In genomic region chr17:77281024-77281903, GRCh38 we compare ENCODE assay signal across 8 cellular contexts.
DNase-seq lines count a peak whose midpoint lies in the region; ATAC-seq and TF ChIP-seq lines count a peak whose summit lies in the region.

No MANE protein-coding gene starts in this region.

- H3K27ac Mint-ChIP-seq in mesothelial cell of epicardium = peak overlapping the region; percentile 47

- peaks cover 33% of the 10 kb centered on the region for H3K4me1 Mint-ChIP-seq in mesothelial cell of epicardium

- no peaks in the 10 kb centered on the region for H3K36me3 Mint-ChIP-seq in mesothelial cell of epicardium

- H3K27me3 Mint-ChIP-seq in mesothelial cell of epicardium (ENCODE audit: low read depth) = peaks cover 29% of the 10 kb centered on the region

- peak; percentile 80 for ATAC-seq in HG02678 (IDR thresholded peaks at IDR 0.05; ENCODE audit: unreplicated experiment)
- no peak for ATAC-seq in GM18870 (IDR thresholded peaks at IDR 0.05; ENCODE audit: unreplicated experiment)

- DNase-seq in NCI-H2171 treated with DMSO at 0.1 percent for 48 hours (lab: John Stamatoyannopoulos, UW) (peak; percentile 67), ecto neural progenitor cell (ENCODE audit: low spot score) (peak; percentile 90), mesothelial cell of epicardium (ENCODE audit: low spot score in 2 of 2, unreplicated experiment in 2 of 2) (peak; percentile 56 to 71)
- peak; percentile 20 to 38 for DNase-seq in activated CD4-positive, alpha-beta T cell treated with anti-CD3 and anti-CD28 coated beads, Interleukin-2, amount 50 U/mL, for 24 hours (ENCODE audit: low read depth in 1 of 2, low spot score in 1 of 2)
- DNase-seq in stimulated activated CD8-positive, alpha-beta memory T cell treated with anti-CD3 and anti-CD28 coated beads, Interleukin-7, amount 100 ng/mL, for 1 hour (ENCODE audit: low read depth in 2 of 2) = peak; percentile 21 to 29

- peak; percentile 23 for TF ChIP-seq POLR2A in GM15510 (IDR thresholded peaks at IDR 0.05; ENCODE audit: borderline replicate concordance, extremely low read depth, insufficient read length)

- peak overlapping the region; percentile 78 for H3K4me3 Mint-ChIP-seq in mesothelial cell of epicardium

- H3K9me3 Mint-ChIP-seq in mesothelial cell of epicardium = no peaks in the 10 kb centered on the region

- peak; percentile 6 for TF ChIP-seq CTCF in mesothelial cell of epicardium (IDR thresholded peaks at IDR 0.05; ENCODE audit: unreplicated experiment)

Comparison
In these comparisons a context has a peak if more than half of its experiments do, and no peak if none do; other contexts are left out.
1. DNase-seq: peak in every context shown above with its lines; median percentile 90 in ecto neural progenitor cell; 67 in NCI-H2171 treated with DMSO at 0.1 percent for 48 hours; 64 in mesothelial cell of epicardium; 29 in activated CD4-positive, alpha-beta T cell treated with anti-CD3 and anti-CD28 coated beads, Interleukin-2, amount 50 U/mL, for 24 hours; 25 in stimulated activated CD8-positive, alpha-beta memory T cell treated with anti-CD3 and anti-CD28 coated beads, Interleukin-7, amount 100 ng/mL, for 1 hour.